In the genomic region with DNA sequence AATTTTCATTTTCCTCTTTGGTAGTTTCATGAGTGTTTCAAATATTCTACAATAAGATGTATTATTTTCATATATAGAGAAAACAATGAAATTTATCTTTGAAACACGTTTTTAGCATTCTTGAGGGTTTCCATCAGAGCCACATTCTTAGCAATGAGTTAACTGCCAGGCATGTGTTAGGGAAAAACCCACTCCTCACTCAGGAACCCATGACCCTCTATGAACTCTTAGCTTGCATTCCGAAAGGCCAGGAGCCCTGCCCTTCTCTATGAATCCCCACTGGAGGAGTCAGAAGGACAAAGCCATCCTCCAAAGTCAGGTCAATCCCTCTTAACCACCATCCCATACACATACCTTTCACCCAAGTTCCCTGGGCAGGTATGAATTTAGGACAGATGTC, we compare ENCODE assay signal across 29 cellular contexts. TPM values are rescaled to one million over a fixed set of nuclear protein-coding genes. Genes with fewer than 3 reads are reported as not detected.
A peak's percentile ranks its signal among the peaks of the same experiment; 100 is the strongest.
DNase-seq lines count a peak whose midpoint lies in the region; FAIRE-seq and TF ChIP-seq lines count a peak whose summit lies in the region.
"Had no signal": no experiment of that assay in that cellular context is flagged by ENCODE, and none has a peak within 500 bp of the region (broad histone marks: within the 10 kb centered on the region; RNA-seq: fewer than 3 reads in every experiment).

No MANE protein-coding gene starts in this region.

- TF ChIP-seq POLR2A in GM12891 (IDR thresholded peaks at IDR 0.05; ENCODE audit: low read depth, low read length), result no peak

- H3K36me3 ChIP-seq in smooth muscle cell (ENCODE audit: low read depth), result no peaks in the 10 kb centered on the region
- H3K36me3 ChIP-seq in neural progenitor cell, result no peaks in the 10 kb centered on the region
- H3K36me3 ChIP-seq: adrenal gland, cardiac muscle cell, esophagus muscularis mucosa, WERI-Rb-1 had no signal

- DNase-seq in GM12891 (ENCODE audit: insufficient read length, low spot score) (no peak), amniotic epithelial cell (ENCODE audit: low read depth) (peak; percentile 76), fibroblast of the aortic adventitia (ENCODE audit: low read depth) (peak; percentile 74), smooth muscle cell (lab: John Stamatoyannopoulos, UW; ENCODE audit: unreplicated experiment) (no peak), CD1c-positive myeloid dendritic cell (ENCODE audit: extremely low spot score) (no peak), NCI-H146 (lab: John Stamatoyannopoulos, UW) (no peak), neural progenitor cell (ENCODE audit: low spot score) (no peak)
- DNase-seq: activated CD4-positive, alpha-beta T cell treated with anti-CD3 and anti-CD28 coated beads for 48 hours; activated naive CD4-positive, alpha-beta T cell; activated T-cell treated with anti-CD3 and anti-CD28 coated beads, Interleukin-2, amount 50 U/mL, for 4 hours; adrenal gland; Calu3; endodermal cell; GM23248; hypothalamus; immature natural killer cell; naive thymus-derived CD4-positive, alpha-beta T cell; NCI-H1092; NCI-H1930; NCI-H526; NK-92 treated with Interleukin-12 subunit alpha and Interleukin-12 subunit beta, amount 100 ng/mL, for 24 hours; SHP77 treated with DMSO at 0.1 percent for 48 hours; stimulated activated CD4-positive, alpha-beta T cell treated with anti-CD3 and anti-CD28 coated beads, Interleukin-1b, Interleukin-23, amount 100 ng/mL, for 48 hours; WERI-Rb-1 had no signal

- H3K27ac ChIP-seq in smooth muscle cell (ENCODE audit: low read depth) (peak overlapping the region; percentile 13), neural progenitor cell (no peak overlapping the region)
- H3K27ac ChIP-seq: adrenal gland, cardiac muscle cell, esophagus muscularis mucosa, GM23248, WERI-Rb-1 had no signal

- peak; percentile 59 for FAIRE-seq in GM12891 (lab: Jason Lieb, UNC)

- peaks cover 5% of the 10 kb centered on the region for H3K27me3 Mint-ChIP-seq in neural progenitor cell (ENCODE audit: insufficient read depth, low read depth)
- H3K27me3 Mint-ChIP-seq: dendritic cell treated with granulocyte-macrophage colony-stimulating factor and Interleukin-4, amounts not matched to agents 40 ng/mL and 50 ng/mL, for 4 days had no signal

- H3K36me3 Mint-ChIP-seq in neural progenitor cell, result peaks cover 9% of the 10 kb centered on the region
- H3K36me3 Mint-ChIP-seq: CD14-positive monocyte; immature natural killer cell; naive thymus-derived CD4-positive, alpha-beta T cell had no signal

- TF ChIP-seq CTCF in fibroblast of the aortic adventitia (IDR thresholded peaks at IDR 0.05; ENCODE audit: insufficient read depth, low read length) (no peak), smooth muscle cell (IDR thresholded peaks at IDR 0.05; ENCODE audit: borderline replicate concordance, insufficient read depth, poor library complexity, severe bottlenecking) (no peak), neural progenitor cell (IDR thresholded peaks at IDR 0.05) (no peak)

- H3K27me3 ChIP-seq in smooth muscle cell (ENCODE audit: low read depth) (no peaks in the 10 kb centered on the region), neural progenitor cell (no peaks in the 10 kb centered on the region)
- H3K27me3 ChIP-seq: adrenal gland, cardiac muscle cell, esophagus muscularis mucosa had no signal

- H3K9me3 ChIP-seq in smooth muscle cell (replicated peaks; ENCODE audit: low read depth) (no peaks in the 10 kb centered on the region), neural progenitor cell (ENCODE audit: low read depth) (no peaks in the 10 kb centered on the region)
- H3K9me3 ChIP-seq: adrenal gland, esophagus muscularis mucosa had no signal

- H4K20me1 ChIP-seq in smooth muscle cell (ENCODE audit: low read depth) (peaks cover 17% of the 10 kb centered on the region), neural progenitor cell (ENCODE audit: low read depth) (no peaks in the 10 kb centered on the region)

- H3K9ac ChIP-seq in smooth muscle cell (ENCODE audit: low read depth) (no peak overlapping the region), neural progenitor cell (no peak overlapping the region)
- H3K9ac ChIP-seq: GM23248 had no signal

- H2AFZ ChIP-seq in smooth muscle cell (ENCODE audit: low read depth), result no peak overlapping the region
- no peak overlapping the region for H2AFZ ChIP-seq in neural progenitor cell (replicated peaks)
- H2AFZ ChIP-seq: GM23248 had no signal

- H3F3A ChIP-seq in smooth muscle cell (ENCODE audit: low read depth) (no peaks in the 10 kb centered on the region), neural progenitor cell (ENCODE audit: low read depth) (no peaks in the 10 kb centered on the region)

- WGBS in smooth muscle cell (ENCODE audit: low lambda C conversion rate), result 75% methylated on average over 2 of the region's 2 CpGs

- peak overlapping the region; percentile 11 for H3K4me2 ChIP-seq in smooth muscle cell
- no peak overlapping the region for H3K4me2 ChIP-seq in neural progenitor cell

- H3K4me1 ChIP-seq in smooth muscle cell (ENCODE audit: low read depth) (no peaks in the 10 kb centered on the region), neural progenitor cell (peaks cover 7% of the 10 kb centered on the region)

- H3K79me2 ChIP-seq in smooth muscle cell (ENCODE audit: low read depth) (peaks cover 25% of the 10 kb centered on the region), neural progenitor cell (ENCODE audit: low read depth) (peaks cover 12% of the 10 kb centered on the region)

- no peak overlapping the region for H3K27ac Mint-ChIP-seq in neural progenitor cell
- H3K27ac Mint-ChIP-seq: CD14-positive monocyte; dendritic cell treated with granulocyte-macrophage colony-stimulating factor and Interleukin-4, amounts not matched to agents 40 ng/mL and 50 ng/mL, for 4 days; endodermal cell; immature natural killer cell; naive thymus-derived CD4-positive, alpha-beta T cell had no signal

- H3K4me1 Mint-ChIP-seq in neural progenitor cell, result peaks cover 7% of the 10 kb centered on the region
- H3K4me1 Mint-ChIP-seq: CD14-positive monocyte, immature natural killer cell had no signal

- H3K4me3 ChIP-seq in fibroblast of the aortic adventitia (ENCODE audit: low read depth, low read length) (no peak overlapping the region), smooth muscle cell (no peak overlapping the region), neural progenitor cell (no peak overlapping the region)
- H3K4me3 ChIP-seq: adrenal gland, cardiac muscle cell, esophagus muscularis mucosa, GM23248, skin epidermis had no signal

- H3K9me3 Mint-ChIP-seq in neural progenitor cell, result peaks cover 6% of the 10 kb centered on the region
- H3K9me3 Mint-ChIP-seq: activated T-cell treated with anti-CD3 and anti-CD28 coated beads, Interleukin-2, amount 50 U/mL, for 4 hours; dendritic cell treated with granulocyte-macrophage colony-stimulating factor and Interleukin-4, amounts not matched to agents 40 ng/mL and 50 ng/mL, for 4 days; endodermal cell; immature natural killer cell; naive thymus-derived CD4-positive, alpha-beta T cell had no signal

- no peak overlapping the region for H3K4me3 Mint-ChIP-seq in neural progenitor cell
- H3K4me3 Mint-ChIP-seq: activated T-cell treated with anti-CD3 and anti-CD28 coated beads, Interleukin-2, amount 50 U/mL, for 4 hours; CD14-positive monocyte; dendritic cell treated with granulocyte-macrophage colony-stimulating factor and Interleukin-4, amounts not matched to agents 40 ng/mL and 50 ng/mL, for 4 days; endodermal cell; immature natural killer cell; naive thymus-derived CD4-positive, alpha-beta T cell had no signal

TF ChIP-seq in GM12891, 5 proteins besides CTCF, POLR2A, EP300 and RAD21:
- TF ChIP-seq TAF1 (IDR thresholded peaks at IDR 0.05; ENCODE audit: low read depth, low read length) (no peak), POU2F2 (IDR thresholded peaks at IDR 0.05; ENCODE audit: low read depth, low read length) (no peak), POLR2AphosphoS5 (IDR thresholded peaks at IDR 0.05; ENCODE audit: low read depth, low read length) (no peak), PAX5 (IDR thresholded peaks at IDR 0.05; ENCODE audit: insufficient read depth, low read length, severe bottlenecking) (no peak), SPI1 (IDR thresholded peaks at IDR 0.05; ENCODE audit: low read depth, low read length) (no peak)

RNA-seq across cellular contexts. Expression of gene ADAMTS12, which starts 57.5 kb away (rescaled TPM):
- 18.8 TPM for polyA plus RNA-seq in GM12891 (2012; ENCODE audit: low read depth, missing spikeins)
- total RNA-seq in fibroblast of the aortic adventitia (ENCODE audit: low replicate concordance) (13.0 and 21.8 TPM in 2 replicates), smooth muscle cell (84.9 and 97.4 TPM in 2 replicates), neural progenitor cell (ENCODE audit: low replicate concordance) (15.6 and 16.7 TPM in 2 replicates)
- polyA plus RNA-seq in smooth muscle cell, result 21.4 and 34.3 TPM in 2 replicates
- total RNA-seq: naive thymus-derived CD4-positive, alpha-beta T cell had no signal
- polyA plus RNA-seq: CD14-positive monocyte; immature natural killer cell; naive thymus-derived CD4-positive, alpha-beta T cell had no signal

Comparison
In these comparisons a context has a peak if more than half of its experiments do, and no peak if none do; other contexts are left out.
1. DNase-seq: peak in amniotic epithelial cell (single experiment) and fibroblast of the aortic adventitia (single experiment); none in GM12891 (single experiment), smooth muscle cell (single experiment), CD1c-positive myeloid dendritic cell (single experiment), NCI-H146 (single experiment) and neural progenitor cell (single experiment).